18 cellular contexts compared by ENCODE assay signal in the genomic region with DNA sequence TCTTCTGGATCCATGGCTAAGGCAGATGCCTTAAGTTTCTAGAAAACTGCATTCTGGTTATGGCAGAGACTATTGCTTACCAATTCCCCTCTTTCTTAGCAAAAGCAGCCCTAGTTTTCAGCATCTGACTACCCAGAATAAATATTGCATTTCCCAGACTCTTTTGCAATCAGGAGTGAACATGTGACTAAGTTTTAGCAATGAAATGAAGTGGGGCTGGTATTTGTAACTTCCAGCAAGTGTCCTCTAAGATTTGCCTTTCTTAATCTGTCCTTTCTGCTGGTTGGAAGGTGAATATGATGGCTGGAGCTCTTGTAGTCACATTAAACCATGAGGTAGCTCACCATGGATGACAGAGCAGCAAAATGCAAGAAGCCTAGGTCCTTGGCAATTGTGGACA.
"Had no signal": no experiment of that assay in that cellular context is flagged by ENCODE, and none has a peak within 500 bp of the region (broad histone marks: within the 10 kb centered on the region; RNA-seq: fewer than 3 reads in every experiment).

No MANE protein-coding gene starts in this region.

- DNase-seq: activated CD4-positive, alpha-beta memory T cell treated with anti-CD3 and anti-CD28 coated beads, Interleukin-2, amount 10 ng/mL, durations not matched to agents 7 days and 5 days; activated effector memory CD4-positive, alpha-beta T cell treated with anti-CD3 and anti-CD28 coated beads, Interleukin-2, amount 50 U/mL, for 16 hours; activated T-cell treated with anti-CD3 and anti-CD28 coated beads, Interleukin-2, amount 50 U/mL, for 48 hours; amygdala; central memory CD4-positive, alpha-beta T cell; colonic mucosa; effector CD4-positive, alpha-beta T cell; gastrocnemius medialis; left ventricle myocardium superior; nephron progenitor cell; occipital lobe; T-helper 17 cell; upper lobe of right lung; WERI-Rb-1 had no signal

- H3K36me3 ChIP-seq: colonic mucosa, esophagus muscularis mucosa, gastrocnemius medialis, upper lobe of right lung, WERI-Rb-1 had no signal

- H3K36me3 Mint-ChIP-seq: activated naive CD4-positive, alpha-beta T cell treated with anti-CD3 and anti-CD28 coated beads, Interleukin-2, amount 50 U/mL, for 72 hours; brain had no signal

- H3K27ac ChIP-seq: colonic mucosa, esophagus muscularis mucosa, gastrocnemius medialis, upper lobe of right lung, WERI-Rb-1 had no signal

- H3K27me3 ChIP-seq: colonic mucosa, esophagus muscularis mucosa, gastrocnemius medialis, upper lobe of right lung had no signal

- H3K4me3 Mint-ChIP-seq: activated CD4-positive, alpha-beta memory T cell treated with anti-CD3 and anti-CD28 coated beads, Interleukin-2, amount 10 ng/mL, durations not matched to agents 7 days and 5 days; brain; nephron progenitor cell; stimulated activated naive CD8-positive, alpha-beta T cell treated with anti-CD3 and anti-CD28 coated beads, Interleukin-15, Interleukin-2, amounts not matched to agents 100 ng/mL and 50 ng/mL, for 24 hours; T-helper 17 cell had no signal

- ATAC-seq: activated naive CD4-positive, alpha-beta T cell treated with anti-CD3 and anti-CD28 coated beads, Interleukin-2, amount 50 U/mL, for 72 hours; gastrocnemius medialis; T-helper 17 cell; upper lobe of right lung had no signal

- H3K9me3 Mint-ChIP-seq: activated CD4-positive, alpha-beta memory T cell treated with anti-CD3 and anti-CD28 coated beads, Interleukin-2, amount 10 ng/mL, durations not matched to agents 7 days and 5 days; activated naive CD4-positive, alpha-beta T cell treated with anti-CD3 and anti-CD28 coated beads, Interleukin-2, amount 50 U/mL, for 72 hours; stimulated activated naive CD8-positive, alpha-beta T cell treated with anti-CD3 and anti-CD28 coated beads, Interleukin-15, Interleukin-2, amounts not matched to agents 100 ng/mL and 50 ng/mL, for 24 hours had no signal

- H3K4me1 Mint-ChIP-seq: activated CD4-positive, alpha-beta memory T cell treated with anti-CD3 and anti-CD28 coated beads, Interleukin-2, amount 10 ng/mL, durations not matched to agents 7 days and 5 days; nephron progenitor cell had no signal

- H3K27ac Mint-ChIP-seq: activated CD4-positive, alpha-beta memory T cell treated with anti-CD3 and anti-CD28 coated beads, Interleukin-2, amount 10 ng/mL, durations not matched to agents 7 days and 5 days; activated naive CD4-positive, alpha-beta T cell treated with anti-CD3 and anti-CD28 coated beads, Interleukin-2, amount 50 U/mL, for 72 hours; brain; nephron progenitor cell; stimulated activated naive CD8-positive, alpha-beta T cell treated with anti-CD3 and anti-CD28 coated beads, Interleukin-15, Interleukin-2, amounts not matched to agents 100 ng/mL and 50 ng/mL, for 24 hours; T-helper 17 cell had no signal

- H3K4me1 ChIP-seq: colonic mucosa, upper lobe of right lung had no signal

- H3K9me3 ChIP-seq: colonic mucosa, esophagus muscularis mucosa, gastrocnemius medialis, upper lobe of right lung had no signal

- H3K4me3 ChIP-seq: colonic mucosa, esophagus muscularis mucosa, gastrocnemius medialis, upper lobe of right lung had no signal
